19 cellular contexts compared by ENCODE assay signal in genomic region chr21:40531421-40531820, GRCh38.
"Had no signal": no experiment of that assay in that cellular context is flagged by ENCODE, and none has a peak within 500 bp of the region (broad histone marks: within the 10 kb centered on the region; RNA-seq: fewer than 3 reads in every experiment).

No MANE protein-coding gene starts in this region.

- H2AFZ ChIP-seq: hepatocyte had no signal

- H3K4me3 ChIP-seq: dorsolateral prefrontal cortex, gastroesophageal sphincter, hepatocyte, stomach, thyroid gland had no signal

- H3K4me1 ChIP-seq: gastroesophageal sphincter, stomach, thyroid gland had no signal

- H3K36me3 ChIP-seq: gastroesophageal sphincter, stomach, thyroid gland had no signal

- H3K9me3 ChIP-seq: thyroid gland had no signal

- H3K27ac ChIP-seq: dorsolateral prefrontal cortex, gastroesophageal sphincter, hepatocyte, stomach, thyroid gland had no signal

- H3K27me3 ChIP-seq: hepatocyte, thyroid gland had no signal

- H3K4me2 ChIP-seq: hepatocyte had no signal

- DNase-seq: activated CD4-positive, alpha-beta memory T cell treated with anti-CD3 and anti-CD28 coated beads for 36 hours; activated CD4-positive, alpha-beta T cell treated with anti-CD3 and anti-CD28 coated beads, Interleukin-2, amount 10 ng/mL, durations not matched to agents 24 days and 14 days; activated CD8-positive, alpha-beta memory T cell treated with anti-CD3 and anti-CD28 coated beads, Interleukin-2, amount 50 U/mL, for 4 hours; activated effector memory CD4-positive, alpha-beta T cell treated with anti-CD3 and anti-CD28 coated beads, Interleukin-2, amount 50 U/mL, for 16 hours; activated naive CD4-positive, alpha-beta T cell treated with anti-CD3 and anti-CD28 coated beads for 36 hours; activated T-cell treated with anti-CD3 and anti-CD28 coated beads, Interleukin-2, amount 50 U/mL, for 1 hour; dorsolateral prefrontal cortex; effector memory CD4-positive, alpha-beta T cell; erythroblast; kidney; posterior cingulate gyrus; right cardiac atrium; stimulated activated CD4-positive, alpha-beta T cell treated with anti-CD3 and anti-CD28 coated beads, Interleukin-15, amount 100 ng/mL, for 24 hours; stimulated activated CD4-positive, alpha-beta T cell treated with anti-CD3 and anti-CD28 coated beads, Interleukin-2, amount 100 ng/mL, for 24 hours; stimulated activated naive B cell treated with anti-CD40 and anti-IgM and Interleukin-4, amounts not matched to agents 10 μg/mL and 1 μg/mL and 100 μg/mL, for 72 hours; stomach; thyroid gland had no signal
